Comparison of ENCODE assay signal across 14 cellular contexts in genomic region chr17:82380860-82381702, GRCh38. TPM values are rescaled to one million over a fixed set of nuclear protein-coding genes. Genes with fewer than 3 reads are reported as not detected.
DNase-seq lines count a peak whose midpoint lies in the region; TF ChIP-seq lines count a peak whose summit lies in the region.
"Had no signal": no experiment of that assay in that cellular context is flagged by ENCODE, and none has a peak within 500 bp of the region (broad histone marks: within the 10 kb centered on the region; RNA-seq: fewer than 3 reads in every experiment).

No MANE protein-coding gene starts in this region.

- BruUV-seq in OCI-LY7 (replicated peaks; lab: Mats Ljungman, UMichigan): no TSS peak

- DNase-seq in BE2C: no peak
- peak; percentile 54 for DNase-seq in LHCN-M2 (ENCODE audit: low read depth)
- peak; percentile 16 for DNase-seq in dedifferentiated amniotic fluid mesenchymal stem cell (ENCODE audit: extremely low spot score)
- DNase-seq in osteoblast (ENCODE audit: insufficient read length, low spot score, missing footprints): peak; percentile 77
- no peak for DNase-seq in activated gamma-delta T cell (lab: John Stamatoyannopoulos, UW)
- DNase-seq in NCI-H1436 (lab: John Stamatoyannopoulos, UW): no peak
- no peak for DNase-seq in OCI-LY7 (ENCODE audit: low spot score)
- no peak for DNase-seq in C1 segment of cervical spinal cord (lab: John Stamatoyannopoulos, UW)
- DNase-seq: activated CD4-positive, alpha-beta T cell treated with anti-CD3 and anti-CD28 coated beads, Interleukin-2, amount 10 ng/mL, durations not matched to agents 24 days and 14 days; NCI-H1092; SW 1271 had no signal

- H3K79me2 ChIP-seq in osteoblast (ENCODE audit: insufficient read depth, low read length): no peaks in the 10 kb centered on the region
- H3K79me2 ChIP-seq in OCI-LY7 (ENCODE audit: insufficient read depth, low read depth, low read length): no peaks in the 10 kb centered on the region

- H3K4me3 ChIP-seq in BE2C (ENCODE audit: low read depth, low read length) (peak overlapping the region; percentile 29), osteoblast (ENCODE audit: insufficient read depth, low read length) (peak overlapping the region; percentile 40), OCI-LY7 (ENCODE audit: low read depth, low read length, poor library complexity, severe bottlenecking) (no peak overlapping the region)
- H3K4me3 ChIP-seq: GM23338, lung had no signal

- H3K27ac ChIP-seq in osteoblast (ENCODE audit: low read depth, low read length) (no peak overlapping the region), OCI-LY7 (ENCODE audit: low read depth, low read length, poor library complexity, severe bottlenecking) (no peak overlapping the region)

- H3K4me2 ChIP-seq in osteoblast (ENCODE audit: insufficient read depth, low read length) (peak overlapping the region; percentile 47), OCI-LY7 (ENCODE audit: low read length) (no peak overlapping the region)
- H3K4me2 ChIP-seq: GM23338 had no signal

- peaks cover 13% of the 10 kb centered on the region for H3K4me1 ChIP-seq in BE2C
- peaks cover 8% of the 10 kb centered on the region for H3K4me1 ChIP-seq in osteoblast (ENCODE audit: insufficient read depth, low read length)
- peaks cover 8% of the 10 kb centered on the region for H3K4me1 ChIP-seq in OCI-LY7 (ENCODE audit: insufficient read depth, low read length, poor library complexity, severe bottlenecking)

- TF ChIP-seq CTCF in BE2C (IDR thresholded peaks at IDR 0.05; ENCODE audit: low read depth, low read length) (no peak), osteoblast (IDR thresholded peaks at IDR 0.05; ENCODE audit: extremely low read depth, low read depth, low read length) (no peak), OCI-LY7 (conservative IDR thresholded peaks at IDR 0.05; ENCODE audit: low read length) (no peak)

- POLR2A ChIA-PET in OCI-LY7 (lab: Charles Lee): interaction anchor here (0.7 kb wide), 1 partner anchor 8 kb away, joined by 5 read pairs; no protein-coding TSS in a partner anchor

- no peaks in the 10 kb centered on the region for H3K36me3 ChIP-seq in BE2C
- no peaks in the 10 kb centered on the region for H3K36me3 ChIP-seq in osteoblast (ENCODE audit: insufficient read depth, low read length)
- no peaks in the 10 kb centered on the region for H3K36me3 ChIP-seq in OCI-LY7 (ENCODE audit: insufficient read depth, low read length)

- intact Hi-C loops in OCI-LY7 (cut with micrococcal nuclease; ENCODE audit: unreplicated experiment): no loop called here

- CTCF ChIA-PET in OCI-LY7 (lab: Charles Lee; ENCODE audit: unreplicated experiment): no interaction called here

- H3K27me3 ChIP-seq in BE2C (peaks cover 26% of the 10 kb centered on the region), osteoblast (ENCODE audit: insufficient read depth, low read length) (peaks cover 34% of the 10 kb centered on the region)

- H3K9me2 ChIP-seq in OCI-LY7 (ENCODE audit: insufficient read depth, low read length): no peaks in the 10 kb centered on the region

- no peaks in the 10 kb centered on the region for H4K20me1 ChIP-seq in osteoblast (ENCODE audit: insufficient read depth, low read length)
- no peaks in the 10 kb centered on the region for H4K20me1 ChIP-seq in OCI-LY7 (ENCODE audit: insufficient read depth, low read length)

- H2AFZ ChIP-seq in osteoblast (ENCODE audit: low read length): no peak overlapping the region
- H2AFZ ChIP-seq in OCI-LY7 (ENCODE audit: low read length): no peak overlapping the region
- H2AFZ ChIP-seq: GM23338 had no signal

- no peaks in the 10 kb centered on the region for H3K9me3 ChIP-seq in BE2C
- no peaks in the 10 kb centered on the region for H3K9me3 ChIP-seq in osteoblast (ENCODE audit: low read depth, low read length)
- no peaks in the 10 kb centered on the region for H3K9me3 ChIP-seq in OCI-LY7 (ENCODE audit: low read length)

RNA-seq across cellular contexts. Expression of gene UTS2R, which starts 9.5 kb away (rescaled TPM):
- polyA plus RNA-seq in BE2C (2012; ENCODE audit: insufficient read depth, insufficient read length, low read depth): 0.65 TPM
- total RNA-seq in LHCN-M2 (2014; rRNA removed) (0.11 TPM in 1 of 2 replicates, not detected in the other), osteoblast (not detected in 2 replicates), OCI-LY7 (2022) (34.9 and 36.3 TPM in 2 replicates)
- 0.27 TPM for polyA plus RNA-seq in LHCN-M2 (2012)
- 11.9 and 17.4 TPM in 2 replicates for total RNA-seq in OCI-LY7 (2014; rRNA removed; shearing (Covaris generic))
- total RNA-seq: osteocyte had no signal
- polyA plus RNA-seq: GM23338, lung had no signal

RNA-seq across cellular contexts. Expression of gene TEX19, which starts 22.0 kb away (rescaled TPM):
- polyA plus RNA-seq in BE2C (2012; ENCODE audit: insufficient read depth, insufficient read length, low read depth): not detected
- total RNA-seq in LHCN-M2 (2014; rRNA removed) (0.06 TPM in 2 replicates), osteoblast (under 0.01 and 0.29 TPM in 2 replicates), OCI-LY7 (2022) (1.8 and 2.0 TPM in 2 replicates)
- 0.04 TPM for polyA plus RNA-seq in LHCN-M2 (2012)
- 2.6 and 3.4 TPM in 2 replicates for total RNA-seq in OCI-LY7 (2014; rRNA removed; shearing (Covaris generic))
- total RNA-seq: lung, osteocyte had no signal

RNA-seq across cellular contexts. Expression of gene HEXD, which starts 37.1 kb away (rescaled TPM):
- 34.3 TPM for polyA plus RNA-seq in BE2C (2012; ENCODE audit: insufficient read depth, insufficient read length, low read depth)
- total RNA-seq in LHCN-M2 (2014; rRNA removed): 12.0 and 14.6 TPM in 2 replicates
- polyA plus RNA-seq in LHCN-M2 (2012): 8.3 TPM
- 13.0 and 20.3 TPM in 2 replicates for total RNA-seq in osteoblast
- 88.8 and 93.2 TPM in 2 replicates for total RNA-seq in OCI-LY7 (2014; rRNA removed; shearing (Covaris generic))
- total RNA-seq in OCI-LY7 (2022): 87.9 and 94.7 TPM in 2 replicates

RNA-seq across cellular contexts. Expression of gene OGFOD3, which starts 37.3 kb away (rescaled TPM):
- polyA plus RNA-seq in BE2C (2012; ENCODE audit: insufficient read depth, insufficient read length, low read depth): 60.8 TPM
- total RNA-seq in LHCN-M2 (2014; rRNA removed): 28.7 and 45.0 TPM in 2 replicates
- 26.3 TPM for polyA plus RNA-seq in LHCN-M2 (2012)
- 25.3 and 27.4 TPM in 2 replicates for total RNA-seq in osteoblast
- 46.9 and 55.6 TPM in 2 replicates for total RNA-seq in OCI-LY7 (2014; rRNA removed; shearing (Covaris generic))
- total RNA-seq in OCI-LY7 (2022): 65.2 and 80.8 TPM in 2 replicates

RNA-seq across cellular contexts. Expression of gene SECTM1, which starts 47.5 kb away (rescaled TPM):
- 0.42 TPM for polyA plus RNA-seq in BE2C (2012; ENCODE audit: insufficient read depth, insufficient read length, low read depth)
- 139 and 147 TPM in 2 replicates for total RNA-seq in LHCN-M2 (2014; rRNA removed)
- 76.8 TPM for polyA plus RNA-seq in LHCN-M2 (2012)
- 5.8 and 11.5 TPM in 2 replicates for total RNA-seq in osteoblast
- not detected in 2 replicates for total RNA-seq in OCI-LY7 (2014; rRNA removed; shearing (Covaris generic))
- not detected in 2 replicates for total RNA-seq in OCI-LY7 (2022)

Comparison
In these comparisons a context has a peak if more than half of its experiments do, and no peak if none do; other contexts are left out.
1. DNase-seq: peak in LHCN-M2 (single experiment), dedifferentiated amniotic fluid mesenchymal stem cell (single experiment) and osteoblast (single experiment); none in BE2C (single experiment), activated gamma-delta T cell (single experiment), NCI-H1436 (single experiment), OCI-LY7 (single experiment) and C1 segment of cervical spinal cord (0 of 14).
2. RNA of gene UTS2R, which starts 9.5 kb away (total RNA-seq): 11.9 to 36.3 TPM in OCI-LY7; 0.11 TPM in LHCN-M2 and not detected in osteoblast; every median in the first group is over 10 times any median in the second.